Comparison of ENCODE assay signal across 1 cellular context in genomic region chr1:37932759-37933158, GRCh38.
TF ChIP-seq lines count a peak whose summit lies in the region.

No MANE protein-coding gene starts in this region.

TF ChIP-seq in K562, 482 proteins besides CTCF, POLR2A, EP300 and RAD21 (continued from another document and continues in another):
- no peak for TF ChIP-seq ILK (tag; IDR thresholded peaks at IDR 0.05; ENCODE audit: borderline replicate concordance, low read depth)
- no peak for TF ChIP-seq LEF1 (IDR thresholded peaks at IDR 0.05)
- no peak for TF ChIP-seq ZNF232 (CRISPR knock-in tag; IDR thresholded peaks at IDR 0.05)
- no peak for TF ChIP-seq KAT8 (IDR thresholded peaks at IDR 0.05; ENCODE audit: low read depth)
- peak in 1 of 2 experiments; percentile 36; a peak in 1 of 4 replicates for TF ChIP-seq FOXA3 (CRISPR knock-in tag; conservative IDR thresholded peaks at IDR 0.05 in 1 of 2, IDR thresholded peaks at IDR 0.05 in 1 of 2)
- peak; percentile 87 for TF ChIP-seq FOSL1 (tag; conservative IDR thresholded peaks at IDR 0.05)
- TF ChIP-seq DDX20 (tag; IDR thresholded peaks at IDR 0.05; ENCODE audit: low read depth) = no peak
- TF ChIP-seq DIDO1 (tag; IDR thresholded peaks at IDR 0.05; ENCODE audit: low read depth) = no peak
- no peak for TF ChIP-seq JUN (IDR thresholded peaks at IDR 0.05; ENCODE audit: borderline replicate concordance, low read depth, low read length)
- no peak for TF ChIP-seq JUN (CRISPR knock-in tag; IDR thresholded peaks at IDR 0.05; ENCODE audit: borderline replicate concordance)
- TF ChIP-seq SIX5 (IDR thresholded peaks at IDR 0.05; ENCODE audit: borderline replicate concordance in 1 of 2, insufficient read depth in 1 of 2, low read depth in 1 of 2, low read length in 2 of 2) = no peak
- no peak for TF ChIP-seq BRD4 (IDR thresholded peaks at IDR 0.05)
- no peak for TF ChIP-seq TEAD1 (CRISPR knock-in tag; IDR thresholded peaks at IDR 0.05)
- TF ChIP-seq ZNF184 (CRISPR knock-in tag; IDR thresholded peaks at IDR 0.05) = no peak
- no peak for TF ChIP-seq ZNF609 (CRISPR knock-in tag; IDR thresholded peaks at IDR 0.05; ENCODE audit: borderline replicate concordance)
- TF ChIP-seq RBFOX2 (IDR thresholded peaks at IDR 0.05; ENCODE audit: low read depth, low read length) = no peak
- TF ChIP-seq ETV5 (CRISPR knock-in tag; IDR thresholded peaks at IDR 0.05; ENCODE audit: low read depth) = no peak
- no peak for TF ChIP-seq E2F4 (CRISPR knock-in tag; IDR thresholded peaks at IDR 0.05; ENCODE audit: low read depth)
- TF ChIP-seq PRDM10 (IDR thresholded peaks at IDR 0.05; ENCODE audit: partially characterized antibody) = no peak
- TF ChIP-seq PHF20 (IDR thresholded peaks at IDR 0.05; ENCODE audit: partially characterized antibody) = no peak
- TF ChIP-seq ELK1 (CRISPR knock-in tag; IDR thresholded peaks at IDR 0.05) = no peak
- TF ChIP-seq, protein P1, sequence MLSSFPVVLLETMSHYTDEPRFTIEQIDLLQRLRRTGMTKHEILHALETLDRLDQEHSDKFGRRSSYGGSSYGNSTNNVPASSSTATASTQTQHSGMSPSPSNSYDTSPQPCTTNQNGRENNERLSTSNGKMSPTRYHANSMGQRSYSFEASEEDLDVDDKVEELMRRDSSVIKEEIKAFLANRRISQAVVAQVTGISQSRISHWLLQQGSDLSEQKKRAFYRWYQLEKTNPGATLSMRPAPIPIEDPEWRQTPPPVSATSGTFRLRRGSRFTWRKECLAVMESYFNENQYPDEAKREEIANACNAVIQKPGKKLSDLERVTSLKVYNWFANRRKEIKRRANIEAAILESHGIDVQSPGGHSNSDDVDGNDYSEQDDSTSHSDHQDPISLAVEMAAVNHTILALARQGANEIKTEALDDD (IDR thresholded peaks at IDR 0.05) = peak; percentile 79; the same call in 1 of the 2 replicates
- TF ChIP-seq ZNF592 (IDR thresholded peaks at IDR 0.05) = 0 out of 2 replicates have a peak, but pooled peaks have one; percentile 33
- no peak for TF ChIP-seq HMG20A (CRISPR knock-in tag; conservative IDR thresholded peaks at IDR 0.05)
- no peak for TF ChIP-seq E2F5 (CRISPR knock-in tag; IDR thresholded peaks at IDR 0.05)
- TF ChIP-seq, protein P2, sequence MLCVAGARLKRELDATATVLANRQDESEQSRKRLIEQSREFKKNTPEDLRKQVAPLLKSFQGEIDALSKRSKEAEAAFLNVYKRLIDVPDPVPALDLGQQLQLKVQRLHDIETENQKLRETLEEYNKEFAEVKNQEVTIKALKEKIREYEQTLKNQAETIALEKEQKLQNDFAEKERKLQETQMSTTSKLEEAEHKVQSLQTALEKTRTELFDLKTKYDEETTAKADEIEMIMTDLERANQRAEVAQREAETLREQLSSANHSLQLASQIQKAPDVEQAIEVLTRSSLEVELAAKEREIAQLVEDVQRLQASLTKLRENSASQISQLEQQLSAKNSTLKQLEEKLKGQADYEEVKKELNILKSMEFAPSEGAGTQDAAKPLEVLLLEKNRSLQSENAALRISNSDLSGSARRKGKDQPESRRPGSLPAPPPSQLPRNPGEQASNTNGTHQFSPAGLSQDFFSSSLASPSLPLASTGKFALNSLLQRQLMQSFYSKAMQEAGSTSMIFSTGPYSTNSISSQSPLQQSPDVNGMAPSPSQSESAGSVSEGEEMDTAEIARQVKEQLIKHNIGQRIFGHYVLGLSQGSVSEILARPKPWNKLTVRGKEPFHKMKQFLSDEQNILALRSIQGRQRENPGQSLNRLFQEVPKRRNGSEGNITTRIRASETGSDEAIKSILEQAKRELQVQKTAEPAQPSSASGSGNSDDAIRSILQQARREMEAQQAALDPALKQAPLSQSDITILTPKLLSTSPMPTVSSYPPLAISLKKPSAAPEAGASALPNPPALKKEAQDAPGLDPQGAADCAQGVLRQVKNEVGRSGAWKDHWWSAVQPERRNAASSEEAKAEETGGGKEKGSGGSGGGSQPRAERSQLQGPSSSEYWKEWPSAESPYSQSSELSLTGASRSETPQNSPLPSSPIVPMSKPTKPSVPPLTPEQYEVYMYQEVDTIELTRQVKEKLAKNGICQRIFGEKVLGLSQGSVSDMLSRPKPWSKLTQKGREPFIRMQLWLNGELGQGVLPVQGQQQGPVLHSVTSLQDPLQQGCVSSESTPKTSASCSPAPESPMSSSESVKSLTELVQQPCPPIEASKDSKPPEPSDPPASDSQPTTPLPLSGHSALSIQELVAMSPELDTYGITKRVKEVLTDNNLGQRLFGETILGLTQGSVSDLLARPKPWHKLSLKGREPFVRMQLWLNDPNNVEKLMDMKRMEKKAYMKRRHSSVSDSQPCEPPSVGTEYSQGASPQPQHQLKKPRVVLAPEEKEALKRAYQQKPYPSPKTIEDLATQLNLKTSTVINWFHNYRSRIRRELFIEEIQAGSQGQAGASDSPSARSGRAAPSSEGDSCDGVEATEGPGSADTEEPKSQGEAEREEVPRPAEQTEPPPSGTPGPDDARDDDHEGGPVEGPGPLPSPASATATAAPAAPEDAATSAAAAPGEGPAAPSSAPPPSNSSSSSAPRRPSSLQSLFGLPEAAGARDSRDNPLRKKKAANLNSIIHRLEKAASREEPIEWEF (CRISPR knock-in tag; IDR thresholded peaks at IDR 0.05) = no peak
- TF ChIP-seq, protein P3, sequence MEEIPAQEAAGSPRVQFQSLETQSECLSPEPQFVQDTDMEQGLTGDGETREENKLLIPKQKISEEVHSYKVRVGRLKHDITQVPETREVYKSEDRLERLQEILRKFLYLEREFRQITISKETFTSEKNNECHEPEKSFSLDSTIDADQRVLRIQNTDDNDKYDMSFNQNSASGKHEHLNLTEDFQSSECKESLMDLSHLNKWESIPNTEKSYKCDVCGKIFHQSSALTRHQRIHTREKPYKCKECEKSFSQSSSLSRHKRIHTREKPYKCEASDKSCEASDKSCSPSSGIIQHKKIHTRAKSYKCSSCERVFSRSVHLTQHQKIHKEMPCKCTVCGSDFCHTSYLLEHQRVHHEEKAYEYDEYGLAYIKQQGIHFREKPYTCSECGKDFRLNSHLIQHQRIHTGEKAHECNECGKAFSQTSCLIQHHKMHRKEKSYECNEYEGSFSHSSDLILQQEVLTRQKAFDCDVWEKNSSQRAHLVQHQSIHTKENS (CRISPR knock-in tag; IDR thresholded peaks at IDR 0.05) = no peak
- TF ChIP-seq POLR2G (IDR thresholded peaks at IDR 0.05; ENCODE audit: low read depth, low read length) = no peak
- TF ChIP-seq SNAPC5 (CRISPR knock-in tag; IDR thresholded peaks at IDR 0.05) = no peak
- TF ChIP-seq EP400 (IDR thresholded peaks at IDR 0.05) = no peak
